8 cellular contexts compared by ENCODE assay signal in genomic region chr4:158208931-158209640, GRCh38. TPM values are rescaled to one million over a fixed set of nuclear protein-coding genes. Genes with fewer than 3 reads are reported as not detected.
A peak's percentile ranks its signal among the peaks of the same experiment; 100 is the strongest.
DNase-seq lines count a peak whose midpoint lies in the region; ATAC-seq lines count a peak whose summit lies in the region.

No MANE protein-coding gene starts in this region.

- H3K79me2 ChIP-seq in mesendoderm (ENCODE audit: control insufficient read depth, insufficient read depth, low read length) = no peaks in the 10 kb centered on the region

- H3K79me1 ChIP-seq in mesendoderm (ENCODE audit: low read length) = no peaks in the 10 kb centered on the region

- H3K18ac ChIP-seq in mesendoderm (ENCODE audit: low read length) = no peak overlapping the region

- H3K9me3 Mint-ChIP-seq in activated naive CD8-positive, alpha-beta T cell treated with anti-CD3 and anti-CD28 coated beads for 36 hours = peaks cover 2% of the 10 kb centered on the region

- H3K27ac ChIP-seq in mesendoderm (ENCODE audit: low read depth, low read length) = no peak overlapping the region

- no CpG with 5 or more reads among the region's 5 CpGs for WGBS in mesendoderm (ENCODE audit: extremely low coverage, insufficient coverage, low lambda C conversion rate)

- H2BK5ac ChIP-seq in mesendoderm (ENCODE audit: low read length) = no peak overlapping the region

- no peak overlapping the region for H3K4me3 Mint-ChIP-seq in activated naive CD8-positive, alpha-beta T cell treated with anti-CD3 and anti-CD28 coated beads for 36 hours

- H4K8ac ChIP-seq in mesendoderm (ENCODE audit: low read depth, low read length) = no peak overlapping the region

- H2BK120ac ChIP-seq in mesendoderm (ENCODE audit: low read depth, low read length) = no peak overlapping the region

- H4K5ac ChIP-seq in mesendoderm (ENCODE audit: low read length) = no peak overlapping the region

- H3K4me1 Mint-ChIP-seq in activated naive CD8-positive, alpha-beta T cell treated with anti-CD3 and anti-CD28 coated beads for 36 hours = peaks cover 20% of the 10 kb centered on the region

- H3K27me3 Mint-ChIP-seq in activated naive CD8-positive, alpha-beta T cell treated with anti-CD3 and anti-CD28 coated beads for 36 hours = peaks cover 48% of the 10 kb centered on the region

- no peak overlapping the region for H3K23ac ChIP-seq in mesendoderm (ENCODE audit: low read length)

- H3K27me3 ChIP-seq in mesendoderm (ENCODE audit: insufficient read depth, low read length, poor library complexity) = no peaks in the 10 kb centered on the region

- no peak overlapping the region for H3K4me2 ChIP-seq in mesendoderm (ENCODE audit: low read length)

- no peak overlapping the region for H3K4me3 ChIP-seq in mesendoderm (ENCODE audit: low read length)

- no peak overlapping the region for H3K56ac ChIP-seq in mesendoderm (ENCODE audit: low read length)

- H2BK15ac ChIP-seq in mesendoderm (replicated peaks; ENCODE audit: low read depth) = no peak overlapping the region

- DNase-seq in GF-D8 (lab: John Stamatoyannopoulos, UW) = peak; percentile 76
- peak; percentile 82 for DNase-seq in SIG-M5 treated with dmso at 0.1 percent for 504 hours (lab: John Stamatoyannopoulos, UW; ENCODE audit: unreplicated experiment)
- peak; percentile 13 for DNase-seq in mesendoderm
- DNase-seq in foreskin melanocyte = no peak
- no peak for DNase-seq in activated CD4-positive, alpha-beta T cell treated with anti-CD3 and anti-CD28 coated beads, Interleukin-2, amount 50 U/mL, for 48 hours
- DNase-seq in D341Med (ENCODE audit: low spot score) = no peak
- no peak for DNase-seq in activated naive CD8-positive, alpha-beta T cell treated with anti-CD3 and anti-CD28 coated beads for 36 hours

- no peak overlapping the region for H3K9ac ChIP-seq in mesendoderm (ENCODE audit: low read length)

- no peak overlapping the region for H3K4ac ChIP-seq in mesendoderm (ENCODE audit: low read depth, low read length)

- no peak overlapping the region for H2AK5ac ChIP-seq in mesendoderm (ENCODE audit: low read length)

- ATAC-seq in HG02642 (IDR thresholded peaks at IDR 0.05; ENCODE audit: poor library complexity, unreplicated experiment) = peak; percentile 41

- peaks cover 2% of the 10 kb centered on the region for H3K4me1 ChIP-seq in mesendoderm (ENCODE audit: control insufficient read depth, low read depth, low read length)

- no peaks in the 10 kb centered on the region for H3K36me3 Mint-ChIP-seq in activated naive CD8-positive, alpha-beta T cell treated with anti-CD3 and anti-CD28 coated beads for 36 hours

- H3K36me3 ChIP-seq in mesendoderm (ENCODE audit: control insufficient read depth, insufficient read depth, low read length) = no peaks in the 10 kb centered on the region

- no peak overlapping the region for H3K27ac Mint-ChIP-seq in activated naive CD8-positive, alpha-beta T cell treated with anti-CD3 and anti-CD28 coated beads for 36 hours

RNA-seq across cellular contexts. Expression of gene TMEM144, which starts 1.2 kb away (rescaled TPM):
- polyA plus RNA-seq in mesendoderm (2013, experiment 1 of 2) = 1.7 TPM
- polyA plus RNA-seq in mesendoderm (2013, experiment 2 of 2) = 1.6 TPM
- under 1 TPM; 0.16 to 0.25 TPM for total RNA-seq in activated naive CD8-positive, alpha-beta T cell treated with anti-CD3 and anti-CD28 coated beads for 36 hours

RNA-seq across cellular contexts. Expression of gene GASK1B, which starts 36.3 kb away (rescaled TPM):
- 0.06 TPM for polyA plus RNA-seq in mesendoderm (2013, experiment 1 of 2)
- polyA plus RNA-seq in mesendoderm (2013, experiment 2 of 2) = 0.03 TPM
- not detected for total RNA-seq in activated naive CD8-positive, alpha-beta T cell treated with anti-CD3 and anti-CD28 coated beads for 36 hours

Comparison
In these comparisons a context has a peak if more than half of its experiments do, and no peak if none do; other contexts are left out.
1. DNase-seq: peak in GF-D8 (single experiment), SIG-M5 treated with dmso at 0.1 percent for 504 hours (single experiment) and mesendoderm (single experiment); none in foreskin melanocyte (single experiment), activated CD4-positive, alpha-beta T cell treated with anti-CD3 and anti-CD28 coated beads, Interleukin-2, amount 50 U/mL, for 48 hours (0 of 2), D341Med (single experiment) and activated naive CD8-positive, alpha-beta T cell treated with anti-CD3 and anti-CD28 coated beads for 36 hours (single experiment).